ENCODE assay signal across 20 cellular contexts in genomic region chr3:62837145-62837787, GRCh38. TPM values are rescaled to one million over a fixed set of nuclear protein-coding genes. Genes with fewer than 3 reads are reported as not detected.
DNase-seq lines count a peak whose midpoint lies in the region; ATAC-seq, FAIRE-seq and TF ChIP-seq lines count a peak whose summit lies in the region.
"Had no signal": no experiment of that assay in that cellular context is flagged by ENCODE, and none has a peak within 500 bp of the region (broad histone marks: within the 10 kb centered on the region; RNA-seq: fewer than 3 reads in every experiment).

No MANE protein-coding gene starts in this region.

- no TSS peak for BruUV-seq in HepG2 (replicated peaks; lab: Mats Ljungman, UMichigan)

- no peak for TF ChIP-seq CTCF in liver (IDR thresholded peaks at IDR 0.05; ENCODE audit: low read depth, low read length, missing input control)
- TF ChIP-seq CTCF in HepG2 (CRISPR knock-in tag; IDR thresholded peaks at IDR 0.05), result no peak
- TF ChIP-seq CTCF in bronchial epithelial cell (IDR thresholded peaks at IDR 0.05; ENCODE audit: insufficient read depth, low read length, severe bottlenecking), result no peak
- no peak for TF ChIP-seq CTCF in upper lobe of right lung (IDR thresholded peaks at IDR 0.05)
- TF ChIP-seq CTCF in spleen (IDR thresholded peaks at IDR 0.05 in 8 of 11, conservative IDR thresholded peaks at IDR 0.05 in 3 of 11), result no peak

- no peaks in the 10 kb centered on the region for H3K36me3 ChIP-seq in liver (ENCODE audit: control insufficient read depth in 4 of 4, insufficient read depth in 3 of 4, low read depth in 1 of 4, low read length in 3 of 4)
- H3K36me3 ChIP-seq in HepG2 (replicated peaks in 1 of 2; ENCODE audit: control insufficient read depth in 1 of 2, insufficient read depth in 2 of 2, low read length in 2 of 2), result no peaks in the 10 kb centered on the region
- no peaks in the 10 kb centered on the region for H3K36me3 ChIP-seq in bronchial epithelial cell (ENCODE audit: control insufficient read depth, insufficient read depth, low read length)
- no peaks in the 10 kb centered on the region for H3K36me3 ChIP-seq in upper lobe of right lung
- H3K36me3 ChIP-seq in spleen, result no peaks in the 10 kb centered on the region
- H3K36me3 ChIP-seq: HAP-1 had no signal

- H3K9me3 ChIP-seq in liver (ENCODE audit: control insufficient read depth in 4 of 4, low read length in 3 of 4) (no peaks in the 10 kb centered on the region), HepG2 (ENCODE audit: low read length) (no peaks in the 10 kb centered on the region), upper lobe of right lung (no peaks in the 10 kb centered on the region), spleen (no peaks in the 10 kb centered on the region)
- H3K9me3 ChIP-seq: HAP-1 had no signal

- no peak overlapping the region for H3K4me2 ChIP-seq in HepG2 (ENCODE audit: low read depth, low read length)

- in situ Hi-C loops in HepG2 (cut with HindIII; ENCODE audit: extremely low pct_ligation_motif_present, low pct_unique_long_range_greater_than_20kb), result no loop called here

- H2AFZ ChIP-seq in HepG2 (ENCODE audit: low read length), result no peak overlapping the region

- ATAC-seq in HepG2, result no peak
- peak; percentile 39 for ATAC-seq in GM21717 (IDR thresholded peaks at IDR 0.05; ENCODE audit: unreplicated experiment)
- peak; percentile 79 for ATAC-seq in upper lobe of right lung
- no peak for ATAC-seq in GM19328 (IDR thresholded peaks at IDR 0.05; ENCODE audit: unreplicated experiment)

- H3K4me3 ChIP-seq in liver (ENCODE audit: low read depth in 1 of 3, low read length in 3 of 3), result no peak overlapping the region
- no peak overlapping the region for H3K4me3 ChIP-seq in HepG2 (replicated peaks in 1 of 3; ENCODE audit: insufficient read depth in 1 of 3, low read depth in 2 of 3, low read length in 3 of 3)
- H3K4me3 ChIP-seq in bronchial epithelial cell (ENCODE audit: low read depth, low read length), result no peak overlapping the region
- H3K4me3 ChIP-seq in upper lobe of right lung, result no peak overlapping the region
- H3K4me3 ChIP-seq in spleen, result no peak overlapping the region
- H3K4me3 ChIP-seq: HAP-1 had no signal

- H3K27ac ChIP-seq in liver (ENCODE audit: low read depth in 1 of 2, low read length in 2 of 2), result no peak overlapping the region
- no peak overlapping the region for H3K27ac ChIP-seq in HepG2 (ENCODE audit: extremely low read length, insufficient read depth, low read length)
- H3K27ac ChIP-seq in upper lobe of right lung, result no peak overlapping the region
- no peak overlapping the region for H3K27ac ChIP-seq in spleen

- CTCF ChIA-PET in HepG2 (lab: Yijun Ruan, JAX; ENCODE audit: low intra/inter-chr PET ratio, low total read pairs), result no interaction called here

- intact Hi-C loops in HepG2 (cut with micrococcal nuclease; ENCODE audit: unreplicated experiment) (no loop called here), upper lobe of right lung (cut with DNase I) (no loop called here), spleen (cut with DNase I; ENCODE audit: low total_unique reads) (no loop called here)

- H3K4me1 ChIP-seq in liver (ENCODE audit: control insufficient read depth in 4 of 4, insufficient read depth in 4 of 4, low read length in 3 of 4) (peaks cover 3 to 22% (median 18%) of the 10 kb centered on the region in 4 donors), HepG2 (ENCODE audit: insufficient read depth, low read length) (no peaks in the 10 kb centered on the region), upper lobe of right lung (no peaks in the 10 kb centered on the region), spleen (peaks cover 0 to 6% (median 1%) of the 10 kb centered on the region in 6 donors)

- no peak for DNase-seq in HepG2 (ENCODE audit: low spot score)
- DNase-seq in bronchial epithelial cell (ENCODE audit: low read depth), result no peak
- DNase-seq in upper lobe of right lung, result no peak
- DNase-seq in spleen, result no peak
- DNase-seq in GM19238 (ENCODE audit: insufficient read length, low spot score), result no peak
- DNase-seq: C1 segment of cervical spinal cord; Calu3; CD4-positive, alpha-beta T cell; DMS79; EL; KG1 had no signal

- 35% methylated on average over 6 of the region's 6 CpGs for WGBS in liver
- WGBS in HepG2 (ENCODE audit: low lambda C conversion rate), result 5% methylated on average over 6 of the region's 6 CpGs
- WGBS in spleen, 5 donors, result 63 to 72% (median 66%) methylated on average over 6 of the region's 6 CpGs

- FAIRE-seq in HepG2 (lab: Jason Lieb, UNC) (no peak), bronchial epithelial cell (lab: Jason Lieb, UNC) (peak; percentile 28)
- FAIRE-seq: A204.1, G401.6, GM12892, H1 had no signal

- POLR2A ChIA-PET in HepG2 (lab: Yijun Ruan, JAX), result no interaction called here

- TF ChIP-seq POLR2A in HepG2 (IDR thresholded peaks at IDR 0.05; ENCODE audit: insufficient read depth in 1 of 2, low read depth in 2 of 2, low read length in 2 of 2) (no peak), spleen (IDR thresholded peaks at IDR 0.05) (no peak)

- H3K79me2 ChIP-seq in HepG2 (ENCODE audit: insufficient read depth, low read length), result no peaks in the 10 kb centered on the region

- TF ChIP-seq RAD21 in liver (IDR thresholded peaks at IDR 0.05), result no peak
- no peak for TF ChIP-seq RAD21 in HepG2 (CRISPR knock-in tag; IDR thresholded peaks at IDR 0.05)

- H3K27me3 ChIP-seq in liver (ENCODE audit: control insufficient read depth in 4 of 4, insufficient read depth in 4 of 4, low read length in 3 of 4) (no peaks in the 10 kb centered on the region), HepG2 (ENCODE audit: control insufficient read depth in 1 of 2, insufficient read depth in 2 of 2, low read length in 2 of 2) (no peaks in the 10 kb centered on the region), bronchial epithelial cell (ENCODE audit: control insufficient read depth, insufficient read depth, low read length) (no peaks in the 10 kb centered on the region), upper lobe of right lung (no peaks in the 10 kb centered on the region), spleen (replicated peaks in 1 of 7) (no peaks in the 10 kb centered on the region)

- no peaks in the 10 kb centered on the region for H4K20me1 ChIP-seq in HepG2 (ENCODE audit: insufficient read depth, low read length)

- H3K9ac ChIP-seq in liver (ENCODE audit: low read depth in 1 of 2, low read length in 2 of 2) (no peak overlapping the region), HepG2 (ENCODE audit: insufficient read depth, low read depth, low read length) (no peak overlapping the region)

- TF ChIP-seq EP300 in HepG2 (IDR thresholded peaks at IDR 0.05; ENCODE audit: low read depth in 2 of 2, low read length in 2 of 2) (no peak), HepG2 (CRISPR knock-in tag; IDR thresholded peaks at IDR 0.05; ENCODE audit: borderline replicate concordance) (no peak)

TF ChIP-seq in HepG2, 621 proteins besides CTCF, POLR2A, EP300 and RAD21 (continues in another document):
- TF ChIP-seq MEIS1 (CRISPR knock-in tag; IDR thresholded peaks at IDR 0.05; ENCODE audit: borderline replicate concordance) (no peak), ZNF205 (CRISPR knock-in tag; IDR thresholded peaks at IDR 0.05) (no peak), TOPORS (CRISPR knock-in tag; IDR thresholded peaks at IDR 0.05) (no peak)

RNA-seq across cellular contexts. Expression of gene CADPS, which starts 38.0 kb away (rescaled TPM):
- total RNA-seq in liver, result under 1 TPM; 0.17 to 0.37 TPM
- under 1 TPM in 1 of 2 donors, not detected in 1; 0.05 TPM for polyA plus RNA-seq in liver
- total RNA-seq in HepG2 (2016; rRNA removed; fragmentation: Illumina TruSeq; extraction: Trizol), result not detected in 2 replicates
- total RNA-seq in HepG2 (2016; cell fraction: cytosol; rRNA removed; fragmentation: Illumina TruSeq; extraction: Trizol; ENCODE audit: low read depth), result not detected in 2 replicates
- total RNA-seq in HepG2 (2016; cell fraction: insoluble cytoplasmic fraction; rRNA removed; fragmentation: Illumina TruSeq; extraction: Trizol), result not detected in 2 replicates
- not detected in 2 replicates for total RNA-seq in HepG2 (2016; cell fraction: membrane; rRNA removed; fragmentation: Illumina TruSeq; extraction: Trizol)
- total RNA-seq in HepG2 (2016; cell fraction: nucleus; rRNA removed; fragmentation: Illumina TruSeq; extraction: Trizol), result not detected in 2 replicates
- polyA plus RNA-seq in HepG2 (2011; rRNA removed), result not detected in 2 replicates
- polyA plus RNA-seq in HepG2 (2011; cell fraction: cytosol; rRNA removed), result not detected in 2 replicates
- polyA plus RNA-seq in HepG2 (2011; cell fraction: nucleus; rRNA removed), result not detected in 2 replicates
- not detected in 2 replicates for polyA plus RNA-seq in HepG2 (2012)
- polyA plus RNA-seq in HepG2 (2016; cell fraction: cytosol; fragmentation: Illumina TruSeq; extraction: Trizol; ENCODE audit: low read depth), result not detected in 2 replicates
- not detected in 2 replicates for polyA plus RNA-seq in HepG2 (2016; cell fraction: insoluble cytoplasmic fraction; fragmentation: Illumina TruSeq; extraction: Trizol; ENCODE audit: low read depth)
- polyA plus RNA-seq in HepG2 (2016; cell fraction: membrane; fragmentation: Illumina TruSeq; extraction: Trizol; ENCODE audit: low read depth), result not detected in 2 replicates
- not detected in 2 replicates for polyA plus RNA-seq in HepG2 (2016; cell fraction: nucleus; fragmentation: Illumina TruSeq; extraction: Trizol; ENCODE audit: insufficient read depth, low read depth)
- polyA minus RNA-seq in HepG2 (2011; rRNA and poly(A)+ RNA removed; ENCODE audit: low replicate concordance), result not detected in 2 replicates
- not detected in 2 replicates for polyA minus RNA-seq in HepG2 (2011; cell fraction: cytosol; rRNA and poly(A)+ RNA removed)
- not detected in 2 replicates for polyA minus RNA-seq in HepG2 (2011; cell fraction: nucleus; rRNA and poly(A)+ RNA removed)
- total RNA-seq in bronchial epithelial cell, result 1.3 TPM in 1 of 2 replicates, not detected in the other
- total RNA-seq in upper lobe of right lung, result 1.1 TPM
- 1 to 10 TPM in 2 of 7 donors, under 1 TPM in 5; 0.33 to 3.6 (median 0.60) TPM for total RNA-seq in spleen
- under 1 TPM; 0.16 to 0.38 (median 0.20) TPM for polyA plus RNA-seq in spleen
- total RNA-seq: Calu3; CD4-positive, alpha-beta T cell had no signal
- polyA plus RNA-seq: IgD-negative memory B cell had no signal

Comparison
In these comparisons a context has a peak if more than half of its experiments do, and no peak if none do; other contexts are left out.
1. ATAC-seq: peak in GM21717 (single experiment) and upper lobe of right lung (single experiment); none in HepG2 (single experiment) and GM19328 (single experiment).